In genomic region chr11:72758690-72759389, GRCh38 we compare ENCODE assay signal across 11 cellular contexts. TPM values are rescaled to one million over a fixed set of nuclear protein-coding genes. Genes with fewer than 3 reads are reported as not detected.
DNase-seq lines count a peak whose midpoint lies in the region; ATAC-seq and TF ChIP-seq lines count a peak whose summit lies in the region.
"Had no signal": no experiment of that assay in that cellular context is flagged by ENCODE, and none has a peak within 500 bp of the region (broad histone marks: within the 10 kb centered on the region; RNA-seq: fewer than 3 reads in every experiment).

No MANE protein-coding gene starts in this region.

- POLR2A ChIA-PET in Caco-2 (lab: Charles Lee): interaction anchor here (0.7 kb wide), 1 partner anchor 19 kb away, joined by 3 read pairs; no protein-coding TSS in a partner anchor

- H3K4me3 ChIP-seq in Caco-2 (ENCODE audit: low read depth, low read length) (no peak overlapping the region), neuronal stem cell (ENCODE audit: low read length in 2 of 2) (no peak overlapping the region)
- H3K4me3 ChIP-seq: Peyer's patch had no signal

- DNase-seq in Caco-2 (no peak), NCI-H2227 treated with DMSO at 0.1 percent for 48 hours (lab: John Stamatoyannopoulos, UW) (peak; percentile 7), neuronal stem cell (ENCODE audit: low spot score) (no peak), islet precursor cell (no peak), SIG-M5 (lab: John Stamatoyannopoulos, UW) (no peak)
- DNase-seq in natural killer cell treated with Interleukin-12 subunit alpha and Interleukin-12 subunit beta and Interleukin-15 and Interleukin-18, amount 100 ng/mL, for 72 hours (ENCODE audit: low spot score): no peak
- DNase-seq: activated CD8-positive, alpha-beta memory T cell treated with anti-CD3 and anti-CD28 coated beads, Interleukin-2, amount 10 ng/mL, durations not matched to agents 7 days and 5 days; effector CD4-positive, alpha-beta T cell had no signal

- H2BK15ac ChIP-seq in neuronal stem cell (ENCODE audit: low read length): no peak overlapping the region

- peak overlapping the region; percentile 58 for H3K18ac ChIP-seq in neuronal stem cell (ENCODE audit: low read length)

- TF ChIP-seq CTCF in Caco-2 (IDR thresholded peaks at IDR 0.05; ENCODE audit: insufficient read depth in 1 of 2, low read depth in 1 of 2, low read length in 1 of 2, severe bottlenecking in 1 of 2, unreplicated experiment in 1 of 2): no peak

- no peaks in the 10 kb centered on the region for H3K4me1 ChIP-seq in Caco-2
- H3K4me1 ChIP-seq in neuronal stem cell (ENCODE audit: control insufficient read depth in 2 of 2, insufficient read depth in 1 of 2, low read depth in 1 of 2, low read length in 2 of 2): peaks cover 0 to 2% of the 10 kb centered on the region in 2 donors

- no peak overlapping the region for H2BK5ac ChIP-seq in neuronal stem cell (ENCODE audit: low read length)

- intact Hi-C loops in Caco-2 (cut with micrococcal nuclease; ENCODE audit: unreplicated experiment): no loop called here
- intact Hi-C loops in dendritic cell treated with granulocyte-macrophage colony-stimulating factor and Interleukin-4, amounts not matched to agents 40 ng/mL and 50 ng/mL, for 4 days (cut with micrococcal nuclease): no loop called here

- H3K27ac ChIP-seq in neuronal stem cell (replicated peaks; ENCODE audit: low read length): no peak overlapping the region

- no peak overlapping the region for H3K4me2 ChIP-seq in neuronal stem cell (ENCODE audit: insufficient read depth, low read length, poor library complexity, severe bottlenecking)

- H3K27me3 ChIP-seq in Caco-2 (replicated peaks; ENCODE audit: control insufficient read depth, insufficient read depth, low read length) (no peaks in the 10 kb centered on the region), neuronal stem cell (ENCODE audit: control insufficient read depth in 3 of 3, insufficient read depth in 3 of 3, low read depth in 1 of 3, low read length in 3 of 3) (peaks cover 0 to 3% (median 0%) of the 10 kb centered on the region in 3 experiments)
- H3K27me3 ChIP-seq: Peyer's patch had no signal

- peaks cover 99% of the 10 kb centered on the region for H3K36me3 Mint-ChIP-seq in Caco-2 (ENCODE audit: insufficient read depth, unreplicated experiment)
- peaks cover 18% of the 10 kb centered on the region for H3K36me3 Mint-ChIP-seq in dendritic cell treated with granulocyte-macrophage colony-stimulating factor and Interleukin-4, amounts not matched to agents 40 ng/mL and 50 ng/mL, for 4 days (ENCODE audit: low read depth)
- no peaks in the 10 kb centered on the region for H3K36me3 Mint-ChIP-seq in natural killer cell treated with Interleukin-12 subunit alpha and Interleukin-12 subunit beta and Interleukin-15 and Interleukin-18, amount 100 ng/mL, for 72 hours
- H3K36me3 Mint-ChIP-seq: activated CD8-positive, alpha-beta memory T cell treated with anti-CD3 and anti-CD28 coated beads, Interleukin-2, amount 10 ng/mL, durations not matched to agents 7 days and 5 days had no signal

- no peak overlapping the region for H2BK120ac ChIP-seq in neuronal stem cell (ENCODE audit: low read depth, low read length)

- H3K27ac Mint-ChIP-seq in Caco-2 (ENCODE audit: unreplicated experiment): peak overlapping the region; percentile 2
- peak overlapping the region; percentile 23 for H3K27ac Mint-ChIP-seq in dendritic cell treated with granulocyte-macrophage colony-stimulating factor and Interleukin-4, amounts not matched to agents 40 ng/mL and 50 ng/mL, for 4 days
- H3K27ac Mint-ChIP-seq in natural killer cell treated with Interleukin-12 subunit alpha and Interleukin-12 subunit beta and Interleukin-15 and Interleukin-18, amount 100 ng/mL, for 72 hours: peak overlapping the region in 1 of 2 donors; percentile 69
- H3K27ac Mint-ChIP-seq: activated CD8-positive, alpha-beta memory T cell treated with anti-CD3 and anti-CD28 coated beads, Interleukin-2, amount 10 ng/mL, durations not matched to agents 7 days and 5 days had no signal

- H3K27me3 Mint-ChIP-seq in Caco-2 (ENCODE audit: insufficient read depth, unreplicated experiment): no peaks in the 10 kb centered on the region
- peaks cover 15% of the 10 kb centered on the region for H3K27me3 Mint-ChIP-seq in dendritic cell treated with granulocyte-macrophage colony-stimulating factor and Interleukin-4, amounts not matched to agents 40 ng/mL and 50 ng/mL, for 4 days
- no peaks in the 10 kb centered on the region for H3K27me3 Mint-ChIP-seq in natural killer cell treated with Interleukin-12 subunit alpha and Interleukin-12 subunit beta and Interleukin-15 and Interleukin-18, amount 100 ng/mL, for 72 hours
- H3K27me3 Mint-ChIP-seq: activated CD8-positive, alpha-beta memory T cell treated with anti-CD3 and anti-CD28 coated beads, Interleukin-2, amount 10 ng/mL, durations not matched to agents 7 days and 5 days had no signal

- H3K9me3 Mint-ChIP-seq in Caco-2 (ENCODE audit: unreplicated experiment): no peaks in the 10 kb centered on the region
- H3K9me3 Mint-ChIP-seq in dendritic cell treated with granulocyte-macrophage colony-stimulating factor and Interleukin-4, amounts not matched to agents 40 ng/mL and 50 ng/mL, for 4 days: no peaks in the 10 kb centered on the region
- H3K9me3 Mint-ChIP-seq in natural killer cell treated with Interleukin-12 subunit alpha and Interleukin-12 subunit beta and Interleukin-15 and Interleukin-18, amount 100 ng/mL, for 72 hours: no peaks in the 10 kb centered on the region

- CTCF ChIA-PET in Caco-2 (lab: Charles Lee): no interaction called here

- no peak overlapping the region for H3K4ac ChIP-seq in neuronal stem cell (ENCODE audit: low read length)

- no peak overlapping the region for H3K14ac ChIP-seq in neuronal stem cell (ENCODE audit: low read length)

- no peaks in the 10 kb centered on the region for H3K79me1 ChIP-seq in neuronal stem cell (ENCODE audit: low read depth, low read length)

- no peak overlapping the region for H2AFZ ChIP-seq in neuronal stem cell (ENCODE audit: low read length)

- no peaks in the 10 kb centered on the region for H3K9me3 ChIP-seq in Caco-2
- H3K9me3 ChIP-seq in neuronal stem cell (replicated peaks in 1 of 2; ENCODE audit: control insufficient read depth in 2 of 2, insufficient read depth in 1 of 2, low read depth in 1 of 2, low read length in 2 of 2): no peaks in the 10 kb centered on the region
- H3K9me3 ChIP-seq: Peyer's patch had no signal

- H3K36me3 ChIP-seq in Caco-2 (ENCODE audit: control insufficient read depth, insufficient read depth, low read length) (peaks cover 21% of the 10 kb centered on the region), neuronal stem cell (replicated peaks in 1 of 2; ENCODE audit: control insufficient read depth in 2 of 2, insufficient read depth in 2 of 2, low read length in 2 of 2) (no peaks in the 10 kb centered on the region)

- H3K23ac ChIP-seq in neuronal stem cell (ENCODE audit: low read depth, low read length, poor library complexity): peak overlapping the region; percentile 74

- no peak overlapping the region for H3K9ac ChIP-seq in neuronal stem cell (ENCODE audit: low read depth, low read length, poor library complexity)

- H2AK5ac ChIP-seq in neuronal stem cell (ENCODE audit: low read depth, low read length): no peak overlapping the region

- H3K4me1 Mint-ChIP-seq in Caco-2 (ENCODE audit: low read depth, unreplicated experiment): peaks cover 24% of the 10 kb centered on the region
- peaks cover 79% of the 10 kb centered on the region for H3K4me1 Mint-ChIP-seq in dendritic cell treated with granulocyte-macrophage colony-stimulating factor and Interleukin-4, amounts not matched to agents 40 ng/mL and 50 ng/mL, for 4 days (ENCODE audit: low read depth)
- H3K4me1 Mint-ChIP-seq in natural killer cell treated with Interleukin-12 subunit alpha and Interleukin-12 subunit beta and Interleukin-15 and Interleukin-18, amount 100 ng/mL, for 72 hours (ENCODE audit: low read depth in 2 of 2): peaks cover 36 to 48% of the 10 kb centered on the region in 2 donors

- no peak overlapping the region for H2BK12ac ChIP-seq in neuronal stem cell (ENCODE audit: low read length)

- ATAC-seq in natural killer cell treated with Interleukin-12 subunit alpha and Interleukin-12 subunit beta and Interleukin-15 and Interleukin-18, amount 100 ng/mL, for 72 hours: no peak
- ATAC-seq in GM19351 (IDR thresholded peaks at IDR 0.05; ENCODE audit: unreplicated experiment): no peak
- ATAC-seq: activated CD8-positive, alpha-beta memory T cell treated with anti-CD3 and anti-CD28 coated beads, Interleukin-2, amount 10 ng/mL, durations not matched to agents 7 days and 5 days had no signal

- BruUV-seq in Caco-2 (replicated peaks; lab: Mats Ljungman, UMichigan): no TSS peak

- no peak overlapping the region for H3K4me3 Mint-ChIP-seq in Caco-2 (ENCODE audit: unreplicated experiment)
- H3K4me3 Mint-ChIP-seq in dendritic cell treated with granulocyte-macrophage colony-stimulating factor and Interleukin-4, amounts not matched to agents 40 ng/mL and 50 ng/mL, for 4 days: no peak overlapping the region
- no peak overlapping the region for H3K4me3 Mint-ChIP-seq in natural killer cell treated with Interleukin-12 subunit alpha and Interleukin-12 subunit beta and Interleukin-15 and Interleukin-18, amount 100 ng/mL, for 72 hours
- H3K4me3 Mint-ChIP-seq: activated CD8-positive, alpha-beta memory T cell treated with anti-CD3 and anti-CD28 coated beads, Interleukin-2, amount 10 ng/mL, durations not matched to agents 7 days and 5 days had no signal

- H4K91ac ChIP-seq in neuronal stem cell (ENCODE audit: low read depth, low read length, poor library complexity): no peak overlapping the region

- no peak overlapping the region for H4K8ac ChIP-seq in neuronal stem cell (ENCODE audit: low read depth, low read length)

- no CpG with 5 or more reads among the region's 17 CpGs for WGBS in neuronal stem cell (ENCODE audit: extremely low coverage in 2 of 2, insufficient read length in 2 of 2, insufficient replicate concordance in 1 of 2), 2 donors

RNA-seq across cellular contexts. Expression of gene ARAP1, which starts 6.6 kb away (rescaled TPM):
- total RNA-seq in Caco-2 (2022): 87.1 and 102 TPM in 2 replicates
- 15.2 TPM for polyA plus RNA-seq in neuronal stem cell (2013, experiment 1 of 2)
- 15.9 TPM for polyA plus RNA-seq in neuronal stem cell (2013, experiment 2 of 2)
- 100 to 1,000 TPM; 206 to 220 TPM for total RNA-seq in natural killer cell treated with Interleukin-12 subunit alpha and Interleukin-12 subunit beta and Interleukin-15 and Interleukin-18, amount 100 ng/mL, for 72 hours

RNA-seq across cellular contexts. Expression of gene STARD10, which starts 35.0 kb away (rescaled TPM):
- 492 and 501 TPM in 2 replicates for total RNA-seq in Caco-2 (2022)
- polyA plus RNA-seq in neuronal stem cell (2013, experiment 1 of 2): 19.9 TPM
- 17.9 TPM for polyA plus RNA-seq in neuronal stem cell (2013, experiment 2 of 2)
- 10 to 100 TPM in 1 of 2 donors, 1 to 10 TPM in 1; 9.5 to 17.8 TPM for total RNA-seq in natural killer cell treated with Interleukin-12 subunit alpha and Interleukin-12 subunit beta and Interleukin-15 and Interleukin-18, amount 100 ng/mL, for 72 hours

RNA-seq across cellular contexts. Expression of gene ATG16L2, which starts 55.4 kb away (rescaled TPM):
- total RNA-seq in Caco-2 (2022): 19.3 and 25.0 TPM in 2 replicates
- 18.3 TPM for polyA plus RNA-seq in neuronal stem cell (2013, experiment 1 of 2)
- polyA plus RNA-seq in neuronal stem cell (2013, experiment 2 of 2): 16.1 TPM
- total RNA-seq in natural killer cell treated with Interleukin-12 subunit alpha and Interleukin-12 subunit beta and Interleukin-15 and Interleukin-18, amount 100 ng/mL, for 72 hours: 100 to 1,000 TPM in 1 of 2 donors, 10 to 100 TPM in 1; 74.7 to 113 TPM

Comparison
In these comparisons a context has a peak if more than half of its experiments do, and no peak if none do; other contexts are left out.
1. RNA of gene STARD10, which starts 35.0 kb away (total RNA-seq): 492 to 501 TPM in Caco-2; 9.5 to 17.8 TPM in natural killer cell treated with Interleukin-12 subunit alpha and Interleukin-12 subunit beta and Interleukin-15 and Interleukin-18, amount 100 ng/mL, for 72 hours; every median in the first group is over 10 times any median in the second.